6 cellular contexts compared by ENCODE assay signal in the genomic region with DNA sequence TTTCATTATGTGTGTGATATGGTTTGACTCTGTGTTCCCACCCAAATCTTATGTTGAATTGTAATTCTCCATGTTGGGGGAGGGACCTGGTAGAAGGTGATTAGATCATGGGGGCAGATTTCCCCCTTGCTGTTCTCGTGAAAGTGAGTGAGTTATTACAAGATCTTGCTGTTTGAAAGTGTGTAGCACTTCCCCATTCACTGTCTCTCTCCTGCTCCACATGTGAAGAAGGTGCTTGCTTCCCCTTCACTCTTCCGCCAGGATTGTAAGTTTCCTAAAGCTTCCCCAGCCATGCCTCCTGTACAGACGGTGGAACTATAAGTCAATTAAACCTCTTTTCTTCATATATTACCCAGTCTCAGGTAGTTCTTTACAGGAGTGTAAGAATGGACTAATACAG. TPM values are rescaled to one million over a fixed set of nuclear protein-coding genes. Genes with fewer than 3 reads are reported as not detected.
"Had no signal": no experiment of that assay in that cellular context is flagged by ENCODE, and none has a peak within 500 bp of the region (broad histone marks: within the 10 kb centered on the region; RNA-seq: fewer than 3 reads in every experiment).

No MANE protein-coding gene starts in this region.

- H3K4me3 ChIP-seq: GM23338 had no signal

- DNase-seq: H9, HFFc6, KBM-7 had no signal

- H3K27ac ChIP-seq: HL-60 had no signal

RNA-seq across cellular contexts. Expression of a gene that starts 54.3 kb away (rescaled TPM):
- total RNA-seq: HepG2, HFFc6 had no signal
